In genomic region chr2:234863043-234863934, GRCh38 we compare ENCODE assay signal across 9 cellular contexts.
DNase-seq lines count a peak whose midpoint lies in the region; ATAC-seq, FAIRE-seq and TF ChIP-seq lines count a peak whose summit lies in the region.
"Had no signal": no experiment of that assay in that cellular context is flagged by ENCODE, and none has a peak within 500 bp of the region (broad histone marks: within the 10 kb centered on the region; RNA-seq: fewer than 3 reads in every experiment).

No MANE protein-coding gene starts in this region.

- no peak for FAIRE-seq in endothelial cell of umbilical vein (lab: Jason Lieb, UNC)

- H3K9me3 ChIP-seq in endothelial cell of umbilical vein (replicated peaks; ENCODE audit: control insufficient read depth, insufficient read depth, low read length) = no peaks in the 10 kb centered on the region

- H3K9me1 ChIP-seq in endothelial cell of umbilical vein (replicated peaks; ENCODE audit: control insufficient read depth, extremely low read depth, insufficient read depth, low read length) = no peaks in the 10 kb centered on the region

- intact Hi-C loops in endothelial cell of umbilical vein (cut with micrococcal nuclease) (no loop called here), lower leg skin (cut with DNase I; ENCODE audit: low total_unique reads) (no loop called here), natural killer cell (cut with micrococcal nuclease) (no loop called here)

- H3K4me1 ChIP-seq in endothelial cell of umbilical vein (ENCODE audit: control insufficient read depth, extremely low read depth, insufficient read depth, low read length) = no peaks in the 10 kb centered on the region
- H3K4me1 ChIP-seq: BLaER1 had no signal

- dilution Hi-C loops in endothelial cell of umbilical vein (cut with MboI; ENCODE audit: extremely low pct_ligation_motif_present, low sequenced_read_pairs) = no loop called here

- no peak for TF ChIP-seq CTCF in AG10803 (conservative IDR thresholded peaks at IDR 0.05; ENCODE audit: low read length)
- no peak for TF ChIP-seq CTCF in endothelial cell of umbilical vein (IDR thresholded peaks at IDR 0.05; ENCODE audit: extremely low read depth in 1 of 2, insufficient read depth in 1 of 2, low read depth in 1 of 2, low read length in 2 of 2)
- no peak for TF ChIP-seq CTCF in lower leg skin (IDR thresholded peaks at IDR 0.05)
- TF ChIP-seq CTCF in natural killer cell (IDR thresholded peaks at IDR 0.05) = no peak

- no peaks in the 10 kb centered on the region for H3K4me1 Mint-ChIP-seq in natural killer cell

- no peaks in the 10 kb centered on the region for H3K79me2 ChIP-seq in endothelial cell of umbilical vein (ENCODE audit: control insufficient read depth, insufficient read depth, low read length)

- H3K27me3 ChIP-seq in endothelial cell of umbilical vein (ENCODE audit: control insufficient read depth in 2 of 2, insufficient read depth in 2 of 2, low read length in 2 of 2) = peaks cover 0 to 4% of the 10 kb centered on the region in 2 experiments
- H3K27me3 ChIP-seq: BLaER1 had no signal

- no TSS peak for BruUV-seq in endothelial cell of umbilical vein (replicated peaks; lab: Mats Ljungman, UMichigan)

- no peak overlapping the region for H3K4me3 ChIP-seq in AG10803 (ENCODE audit: low read length)
- H3K4me3 ChIP-seq in endothelial cell of umbilical vein (replicated peaks in 1 of 3; ENCODE audit: insufficient read depth in 1 of 3, low read depth in 1 of 3, low read length in 3 of 3) = no peak overlapping the region
- no peak overlapping the region for H3K4me3 ChIP-seq in lower leg skin (ENCODE audit: low read depth, poor library complexity, severe bottlenecking)
- H3K4me3 ChIP-seq: BLaER1 had no signal

- no peak overlapping the region for H2AFZ ChIP-seq in endothelial cell of umbilical vein (ENCODE audit: low read depth, low read length)

- H3K4me3 Mint-ChIP-seq in natural killer cell = no peak overlapping the region

- no peak overlapping the region for H3K9ac ChIP-seq in endothelial cell of umbilical vein (replicated peaks; ENCODE audit: extremely low read depth, insufficient read depth, low read length)
- H3K9ac ChIP-seq: BLaER1 had no signal

- DNase-seq in AG10803 (ENCODE audit: low read depth) (peak; percentile 68), NCI-H526 (lab: John Stamatoyannopoulos, UW) (peak; percentile 83 to 90), endothelial cell of umbilical vein (ENCODE audit: low read depth, low spot score) (peak; percentile 41), lower leg skin (ENCODE audit: low spot score in 2 of 2) (peak; percentile 56 to 91), natural killer cell (no peak), T-helper 1 cell (no peak)
- no peak for DNase-seq in activated naive CD4-positive, alpha-beta T cell treated with anti-CD3 and anti-CD28 coated beads, Interleukin-2, amount 50 U/mL, for 72 hours (ENCODE audit: low spot score in 2 of 2)

- H3K36me3 ChIP-seq in endothelial cell of umbilical vein (ENCODE audit: control insufficient read depth in 2 of 2, extremely low read depth in 1 of 2, insufficient read depth in 2 of 2, low read length in 2 of 2) = no peaks in the 10 kb centered on the region
- H3K36me3 ChIP-seq: BLaER1 had no signal

- H3K27ac Mint-ChIP-seq in natural killer cell = no peak overlapping the region
- H3K27ac Mint-ChIP-seq in activated naive CD4-positive, alpha-beta T cell treated with anti-CD3 and anti-CD28 coated beads, Interleukin-2, amount 50 U/mL, for 72 hours = no peak overlapping the region

- H3K27me3 Mint-ChIP-seq in natural killer cell (ENCODE audit: low read depth in 2 of 2) = peaks cover 0 to 3% of the 10 kb centered on the region in 2 donors

- POLR2A ChIA-PET in endothelial cell of umbilical vein (lab: Charles Lee) = no interaction called here

- 49 to 53% methylated on average over 17 of the region's 17 CpGs for WGBS in lower leg skin, 2 donors

- no peaks in the 10 kb centered on the region for H4K20me1 ChIP-seq in endothelial cell of umbilical vein (replicated peaks; ENCODE audit: control insufficient read depth, extremely low read depth, insufficient read depth, low read length)
- H4K20me1 ChIP-seq: BLaER1 had no signal

- CTCF ChIA-PET in endothelial cell of umbilical vein (lab: Charles Lee) = interaction anchor here (0.8 to 1.9 kb wide), 4 partner anchors 11 to 648 kb away, joined by 3 to 5 read pairs (median 4); no protein-coding TSS in a partner anchor

- no peak for TF ChIP-seq POLR2A in endothelial cell of umbilical vein (IDR thresholded peaks at IDR 0.05; ENCODE audit: low read depth, low read length)
- no peak for TF ChIP-seq POLR2A in lower leg skin (IDR thresholded peaks at IDR 0.05)

- H3K36me3 Mint-ChIP-seq in natural killer cell = no peaks in the 10 kb centered on the region
- H3K36me3 Mint-ChIP-seq in activated naive CD4-positive, alpha-beta T cell treated with anti-CD3 and anti-CD28 coated beads, Interleukin-2, amount 50 U/mL, for 72 hours = no peaks in the 10 kb centered on the region

- no peak overlapping the region for H3K4me2 ChIP-seq in endothelial cell of umbilical vein (ENCODE audit: insufficient read depth, low read length)
- H3K4me2 ChIP-seq: BLaER1 had no signal

- no peaks in the 10 kb centered on the region for H3K9me3 Mint-ChIP-seq in natural killer cell
- H3K9me3 Mint-ChIP-seq in activated naive CD4-positive, alpha-beta T cell treated with anti-CD3 and anti-CD28 coated beads, Interleukin-2, amount 50 U/mL, for 72 hours = peaks cover 4% of the 10 kb centered on the region in 2 donors

- ATAC-seq in natural killer cell (no peak), HG03342 (IDR thresholded peaks at IDR 0.05; ENCODE audit: unreplicated experiment) (no peak)
- no peak for ATAC-seq in activated naive CD4-positive, alpha-beta T cell treated with anti-CD3 and anti-CD28 coated beads, Interleukin-2, amount 50 U/mL, for 72 hours

- H3K27ac ChIP-seq in endothelial cell of umbilical vein (ENCODE audit: insufficient read depth, low read depth, low read length) = no peak overlapping the region
- H3K27ac ChIP-seq: BLaER1 had no signal

TF ChIP-seq in endothelial cell of umbilical vein, 7 proteins besides CTCF, POLR2A, EP300 and RAD21:
- no peak for TF ChIP-seq POLR2AphosphoS5 (IDR thresholded peaks at IDR 0.05; ENCODE audit: insufficient read depth, low read depth, low read length)
- TF ChIP-seq EZH2 (IDR thresholded peaks at IDR 0.05; ENCODE audit: borderline replicate concordance, low read depth, low read length, severe bottlenecking) = no peak
- TF ChIP-seq MYC (IDR thresholded peaks at IDR 0.05; ENCODE audit: low read depth, low read length) = no peak
- TF ChIP-seq FOS (IDR thresholded peaks at IDR 0.05; ENCODE audit: borderline replicate concordance, insufficient read depth, low read length) = no peak
- TF ChIP-seq JUN (IDR thresholded peaks at IDR 0.05; ENCODE audit: borderline replicate concordance, insufficient read depth, insufficient read length, low read depth) = no peak
- TF ChIP-seq GATA2 (IDR thresholded peaks at IDR 0.05; ENCODE audit: insufficient read depth, insufficient read length, low read depth, low read length) = no peak

Comparison
In these comparisons a context has a peak if more than half of its experiments do, and no peak if none do; other contexts are left out.
1. DNase-seq: peak in AG10803 (single experiment), NCI-H526 (2 of 2), endothelial cell of umbilical vein (single experiment) and lower leg skin (2 of 2); none in natural killer cell (single experiment), T-helper 1 cell (0 of 5) and activated naive CD4-positive, alpha-beta T cell treated with anti-CD3 and anti-CD28 coated beads, Interleukin-2, amount 50 U/mL, for 72 hours (0 of 2).